1 cellular context compared by ENCODE assay signal in the genomic region with DNA sequence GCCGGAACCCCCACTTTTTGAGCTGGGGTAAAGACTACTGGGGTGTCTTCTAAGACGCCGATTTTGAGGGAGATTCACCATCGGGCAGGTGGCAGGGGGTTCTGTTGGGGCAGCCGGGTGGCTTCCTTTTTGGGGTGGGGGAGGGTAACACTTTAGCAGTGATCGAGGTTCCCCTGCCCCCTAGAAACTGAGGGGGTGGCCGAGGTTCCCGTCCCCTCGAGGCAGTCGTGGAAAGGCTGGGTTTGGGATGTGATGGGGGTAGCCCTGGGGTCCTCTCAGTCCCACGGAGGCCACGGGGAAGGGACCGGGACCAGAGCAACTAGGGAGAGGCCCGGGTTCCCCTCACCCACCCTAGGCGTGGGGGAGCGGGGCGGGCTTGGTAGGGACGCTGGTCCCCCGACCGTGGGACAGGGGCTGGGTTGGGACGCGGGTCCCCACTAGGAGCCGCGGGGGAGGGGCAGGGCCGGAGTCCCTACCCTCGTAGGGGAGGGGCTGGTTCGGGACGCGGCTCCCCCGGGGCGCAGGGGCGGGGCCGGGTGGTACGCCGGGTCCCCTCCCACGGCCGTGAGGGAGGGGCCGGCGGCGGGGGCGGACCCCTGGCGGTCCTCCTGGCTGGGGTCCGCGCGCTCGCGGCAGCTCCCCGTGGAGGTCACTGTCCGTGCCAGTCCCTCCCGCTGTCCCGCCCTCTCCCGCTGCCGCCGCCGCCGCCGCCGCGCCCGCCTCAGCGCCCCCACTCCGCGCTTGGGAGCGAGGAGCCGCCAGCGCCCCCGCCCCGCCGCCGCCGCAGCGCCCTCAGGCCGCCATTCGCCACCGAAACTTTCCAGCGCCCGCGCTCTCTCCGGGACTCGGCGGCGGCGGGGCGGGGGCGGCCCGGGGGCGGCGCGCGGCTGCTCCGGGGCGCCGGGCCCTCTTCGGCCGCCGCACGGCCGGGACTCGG.
TF ChIP-seq lines count a peak whose summit lies in the region.

Gene TBL1X (plus strand): TSS at position 624 of the 937 bp plus-strand sequence. CDS start 188,529 bp downstream, outside the sequence.

TF ChIP-seq in K562, 482 proteins besides CTCF, POLR2A, EP300 and RAD21 (continued from another document and continues in another):
- TF ChIP-seq ETS1 (conservative IDR thresholded peaks at IDR 0.05; ENCODE audit: control insufficient read depth, low read depth, low read length) (no peak), CREB5 (CRISPR knock-in tag; IDR thresholded peaks at IDR 0.05) (no peak), CBX1 (IDR thresholded peaks at IDR 0.05; ENCODE audit: low read depth) (no peak), TEAD1 (CRISPR knock-in tag; IDR thresholded peaks at IDR 0.05) (no peak), DNMT1 (IDR thresholded peaks at IDR 0.05) (no peak), HDAC8 (tag; IDR thresholded peaks at IDR 0.05) (no peak), PPARD (CRISPR knock-in tag; IDR thresholded peaks at IDR 0.05) (no peak), NELFE (IDR thresholded peaks at IDR 0.05; ENCODE audit: insufficient read depth, insufficient read length) (no peak), PATZ1 (CRISPR knock-in tag; IDR thresholded peaks at IDR 0.05; ENCODE audit: borderline replicate concordance) (no peak), PTTG1 (tag; IDR thresholded peaks at IDR 0.05; ENCODE audit: low read depth) (no peak), XRCC3 (IDR thresholded peaks at IDR 0.05) (no peak), ZNF408 (CRISPR knock-in tag; IDR thresholded peaks at IDR 0.05; ENCODE audit: low read depth) (no peak), CHD7 (IDR thresholded peaks at IDR 0.05; ENCODE audit: low read depth, low read length) (no peak), C11orf30 (IDR thresholded peaks at IDR 0.05; ENCODE audit: low read depth) (no peak), FUS (optimal IDR thresholded peaks at IDR 0.05; ENCODE audit: low read depth, low read length) (no peak), ZBTB8A (IDR thresholded peaks at IDR 0.05; ENCODE audit: partially characterized antibody) (no peak), CXXC5 (CRISPR knock-in tag; IDR thresholded peaks at IDR 0.05) (peak; percentile 63; the same call in 1 of the 2 replicates), ZBTB1 (CRISPR knock-in tag; IDR thresholded peaks at IDR 0.05; ENCODE audit: borderline replicate concordance, low read depth) (no peak), SMAD4 (CRISPR knock-in tag; conservative IDR thresholded peaks at IDR 0.05) (peak; percentile 58; the same call in 1 of the 2 replicates), ZNF76 (CRISPR knock-in tag; IDR thresholded peaks at IDR 0.05; ENCODE audit: borderline replicate concordance) (no peak), SMARCA4 (IDR thresholded peaks at IDR 0.05) (no peak)
- TF ChIP-seq, protein P1, sequence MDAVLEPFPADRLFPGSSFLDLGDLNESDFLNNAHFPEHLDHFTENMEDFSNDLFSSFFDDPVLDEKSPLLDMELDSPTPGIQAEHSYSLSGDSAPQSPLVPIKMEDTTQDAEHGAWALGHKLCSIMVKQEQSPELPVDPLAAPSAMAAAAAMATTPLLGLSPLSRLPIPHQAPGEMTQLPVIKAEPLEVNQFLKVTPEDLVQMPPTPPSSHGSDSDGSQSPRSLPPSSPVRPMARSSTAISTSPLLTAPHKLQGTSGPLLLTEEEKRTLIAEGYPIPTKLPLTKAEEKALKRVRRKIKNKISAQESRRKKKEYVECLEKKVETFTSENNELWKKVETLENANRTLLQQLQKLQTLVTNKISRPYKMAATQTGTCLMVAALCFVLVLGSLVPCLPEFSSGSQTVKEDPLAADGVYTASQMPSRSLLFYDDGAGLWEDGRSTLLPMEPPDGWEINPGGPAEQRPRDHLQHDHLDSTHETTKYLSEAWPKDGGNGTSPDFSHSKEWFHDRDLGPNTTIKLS (IDR thresholded peaks at IDR 0.05; ENCODE audit: borderline replicate concordance, low read depth) = no peak
- TF ChIP-seq, protein P2, sequence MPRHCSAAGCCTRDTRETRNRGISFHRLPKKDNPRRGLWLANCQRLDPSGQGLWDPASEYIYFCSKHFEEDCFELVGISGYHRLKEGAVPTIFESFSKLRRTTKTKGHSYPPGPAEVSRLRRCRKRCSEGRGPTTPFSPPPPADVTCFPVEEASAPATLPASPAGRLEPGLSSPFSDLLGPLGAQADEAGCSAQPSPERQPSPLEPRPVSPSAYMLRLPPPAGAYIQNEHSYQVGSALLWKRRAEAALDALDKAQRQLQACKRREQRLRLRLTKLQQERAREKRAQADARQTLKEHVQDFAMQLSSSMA (CRISPR knock-in tag; IDR thresholded peaks at IDR 0.05) = no peak
- TF ChIP-seq, protein P3, sequence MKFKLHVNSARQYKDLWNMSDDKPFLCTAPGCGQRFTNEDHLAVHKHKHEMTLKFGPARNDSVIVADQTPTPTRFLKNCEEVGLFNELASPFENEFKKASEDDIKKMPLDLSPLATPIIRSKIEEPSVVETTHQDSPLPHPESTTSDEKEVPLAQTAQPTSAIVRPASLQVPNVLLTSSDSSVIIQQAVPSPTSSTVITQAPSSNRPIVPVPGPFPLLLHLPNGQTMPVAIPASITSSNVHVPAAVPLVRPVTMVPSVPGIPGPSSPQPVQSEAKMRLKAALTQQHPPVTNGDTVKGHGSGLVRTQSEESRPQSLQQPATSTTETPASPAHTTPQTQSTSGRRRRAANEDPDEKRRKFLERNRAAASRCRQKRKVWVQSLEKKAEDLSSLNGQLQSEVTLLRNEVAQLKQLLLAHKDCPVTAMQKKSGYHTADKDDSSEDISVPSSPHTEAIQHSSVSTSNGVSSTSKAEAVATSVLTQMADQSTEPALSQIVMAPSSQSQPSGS (CRISPR knock-in tag; IDR thresholded peaks at IDR 0.05) = no peak
- TF ChIP-seq, protein P4, sequence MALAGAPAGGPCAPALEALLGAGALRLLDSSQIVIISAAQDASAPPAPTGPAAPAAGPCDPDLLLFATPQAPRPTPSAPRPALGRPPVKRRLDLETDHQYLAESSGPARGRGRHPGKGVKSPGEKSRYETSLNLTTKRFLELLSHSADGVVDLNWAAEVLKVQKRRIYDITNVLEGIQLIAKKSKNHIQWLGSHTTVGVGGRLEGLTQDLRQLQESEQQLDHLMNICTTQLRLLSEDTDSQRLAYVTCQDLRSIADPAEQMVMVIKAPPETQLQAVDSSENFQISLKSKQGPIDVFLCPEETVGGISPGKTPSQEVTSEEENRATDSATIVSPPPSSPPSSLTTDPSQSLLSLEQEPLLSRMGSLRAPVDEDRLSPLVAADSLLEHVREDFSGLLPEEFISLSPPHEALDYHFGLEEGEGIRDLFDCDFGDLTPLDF (CRISPR knock-in tag; IDR thresholded peaks at IDR 0.05) = no peak
